ENCODE assay signal across 10 cellular contexts in genomic region chr22:38758276-38758945, GRCh38. TPM values are rescaled to one million over a fixed set of nuclear protein-coding genes. Genes with fewer than 3 reads are reported as not detected.
DNase-seq lines count a peak whose midpoint lies in the region; ATAC-seq and TF ChIP-seq lines count a peak whose summit lies in the region.
"Had no signal": no experiment of that assay in that cellular context is flagged by ENCODE, and none has a peak within 500 bp of the region (broad histone marks: within the 10 kb centered on the region; RNA-seq: fewer than 3 reads in every experiment).

No MANE protein-coding gene starts in this region.

- peaks cover 10% of the 10 kb centered on the region for H3K36me3 ChIP-seq in CD8-positive, alpha-beta memory T cell (ENCODE audit: insufficient read depth, low read length)
- H3K36me3 ChIP-seq in testis (ENCODE audit: low read depth, missing control alignments) (no peaks in the 10 kb centered on the region), heart right ventricle (peaks cover 0 to 3% (median 0%) of the 10 kb centered on the region in 9 donors)

- TF ChIP-seq CTCF in testis (IDR thresholded peaks at IDR 0.05) (no peak), coronary artery (IDR thresholded peaks at IDR 0.05) (no peak), heart right ventricle (IDR thresholded peaks at IDR 0.05) (no peak)

- intact Hi-C loops in testis (cut with DNase I; ENCODE audit: low total_unique reads) (loop anchor here (10.0 kb wide), 1 partner anchor 54 kb away; the partner anchor contains the start of genes GTPBP1 and JOSD1), heart right ventricle (cut with DNase I) (loop anchor here in 1 of 10 donors (10.0 kb wide), 1 partner anchor 54 kb away; the partner anchor contains the start of genes GTPBP1 and JOSD1)

- peaks cover 8 to 21% (median 16%) of the 10 kb centered on the region in 3 donors for H3K36me3 Mint-ChIP-seq in CD8-positive, alpha-beta memory T cell
- H3K36me3 Mint-ChIP-seq in T-helper 2 cell treated with Interferon-gamma antibody and Interleukin-4, amounts not matched to agents 5 μg/mL and 100 μg/mL, for 36 hours (ENCODE audit: low read depth): peaks cover 28% of the 10 kb centered on the region

- TF ChIP-seq POLR2A in testis (IDR thresholded peaks at IDR 0.05): no peak

- peak; percentile 27 to 90 (median 61) for DNase-seq in CD8-positive, alpha-beta memory T cell
- DNase-seq in T-helper 2 cell treated with Interferon-gamma antibody and Interleukin-4, amounts not matched to agents 5 μg/mL and 100 μg/mL, for 36 hours (ENCODE audit: low spot score): peak; percentile 78
- peak; percentile 78 for DNase-seq in activated naive CD4-positive, alpha-beta T cell treated with Interleukin-2 at 50 U/mL for 16 hours
- DNase-seq in stimulated activated CD4-positive, alpha-beta T cell treated with anti-CD3 and anti-CD28 coated beads, Interleukin-15, amount 100 ng/mL, for 1 hour (ENCODE audit: low read depth in 1 of 2, low spot score in 1 of 2): peak; percentile 41 to 62
- DNase-seq in H4 (ENCODE audit: low spot score): no peak
- no peak for DNase-seq in testis
- DNase-seq in coronary artery (ENCODE audit: low spot score): no peak
- DNase-seq in heart right ventricle: no peak
- DNase-seq: H7, NCI-H1048 had no signal

- peaks cover 39 to 44% (median 40%) of the 10 kb centered on the region in 3 donors for H3K4me1 Mint-ChIP-seq in CD8-positive, alpha-beta memory T cell
- H3K4me1 Mint-ChIP-seq in T-helper 2 cell treated with Interferon-gamma antibody and Interleukin-4, amounts not matched to agents 5 μg/mL and 100 μg/mL, for 36 hours (ENCODE audit: low read depth): peaks cover 29% of the 10 kb centered on the region

- H3K4me3 ChIP-seq in CD8-positive, alpha-beta memory T cell (ENCODE audit: low read length): no peak overlapping the region
- no peak overlapping the region for H3K4me3 ChIP-seq in testis
- H3K4me3 ChIP-seq in coronary artery: no peak overlapping the region
- H3K4me3 ChIP-seq in heart right ventricle: no peak overlapping the region

- CTCF ChIA-PET in CD8-positive, alpha-beta memory T cell (lab: Charles Lee): interaction anchor here (1.2 to 5.0 kb wide), 6 partner anchors 9 to 111 kb away, joined by 3 to 38 read pairs (median 7); partner anchors contain the start of gene GTPBP1

- H3K4me3 Mint-ChIP-seq in CD8-positive, alpha-beta memory T cell: peak overlapping the region; percentile 43 to 96 (median 78)
- H3K4me3 Mint-ChIP-seq in T-helper 2 cell treated with Interferon-gamma antibody and Interleukin-4, amounts not matched to agents 5 μg/mL and 100 μg/mL, for 36 hours: peak overlapping the region; percentile 96

- peak overlapping the region; percentile 79 to 98 (median 93) for H3K27ac Mint-ChIP-seq in CD8-positive, alpha-beta memory T cell
- peak overlapping the region; percentile 82 for H3K27ac Mint-ChIP-seq in T-helper 2 cell treated with Interferon-gamma antibody and Interleukin-4, amounts not matched to agents 5 μg/mL and 100 μg/mL, for 36 hours

- H3K27me3 ChIP-seq in CD8-positive, alpha-beta memory T cell (ENCODE audit: insufficient read depth, low read length, poor library complexity, severe bottlenecking): no peaks in the 10 kb centered on the region
- H3K27me3 ChIP-seq in testis (no peaks in the 10 kb centered on the region), heart right ventricle (no peaks in the 10 kb centered on the region)

- no peaks in the 10 kb centered on the region for H3K27me3 Mint-ChIP-seq in CD8-positive, alpha-beta memory T cell
- no peaks in the 10 kb centered on the region for H3K27me3 Mint-ChIP-seq in T-helper 2 cell treated with Interferon-gamma antibody and Interleukin-4, amounts not matched to agents 5 μg/mL and 100 μg/mL, for 36 hours (ENCODE audit: low read depth)

- no peaks in the 10 kb centered on the region for H3K9me3 ChIP-seq in CD8-positive, alpha-beta memory T cell (ENCODE audit: low read length)
- H3K9me3 ChIP-seq in testis (no peaks in the 10 kb centered on the region), heart right ventricle (no peaks in the 10 kb centered on the region)

- H3K9me3 Mint-ChIP-seq in CD8-positive, alpha-beta memory T cell: peaks cover 0 to 2% (median 0%) of the 10 kb centered on the region in 5 donors
- H3K9me3 Mint-ChIP-seq in T-helper 2 cell treated with Interferon-gamma antibody and Interleukin-4, amounts not matched to agents 5 μg/mL and 100 μg/mL, for 36 hours: no peaks in the 10 kb centered on the region

- no peak for ATAC-seq in heart right ventricle

- WGBS in testis, 2 donors: 87 to 88% methylated on average over 7 to 15 of the region's 16 CpGs
- 70 to 74% methylated on average over 16 of the region's 16 CpGs for WGBS in heart right ventricle, 2 donors

- POLR2A ChIA-PET in CD8-positive, alpha-beta memory T cell (lab: Charles Lee): interaction anchor here (0.6 to 2.8 kb wide), 5 partner anchors 11 to 298 kb away, joined by 3 to 16 read pairs (median 4); no protein-coding TSS in a partner anchor

- H3K27ac ChIP-seq in CD8-positive, alpha-beta memory T cell (ENCODE audit: low read depth, low read length): no peak overlapping the region
- H3K27ac ChIP-seq in testis (no peak overlapping the region), coronary artery (no peak overlapping the region), heart right ventricle (no peak overlapping the region)

- H3K4me1 ChIP-seq in CD8-positive, alpha-beta memory T cell (ENCODE audit: insufficient read depth, low read length): peaks cover 35% of the 10 kb centered on the region
- H3K4me1 ChIP-seq in testis (peaks cover 26% of the 10 kb centered on the region), heart right ventricle (peaks cover 2 to 40% (median 24%) of the 10 kb centered on the region in 9 donors)

RNA-seq across cellular contexts. Expression of gene SUN2, which starts 2.6 kb away (rescaled TPM):
- total RNA-seq in CD8-positive, alpha-beta memory T cell: 100 to 1,000 TPM; 168 to 185 TPM
- polyA plus RNA-seq in CD8-positive, alpha-beta memory T cell: 753 TPM
- 42.0 and 57.2 TPM in 2 replicates for total RNA-seq in H4 (2014; rRNA removed; shearing (Covaris generic))
- total RNA-seq in testis (100 to 1,000 TPM; 295 to 331 TPM), heart right ventricle (100 to 1,000 TPM in 5 of 10 donors, 10 to 100 TPM in 5; 70.2 to 178 (median 97.2) TPM)
- polyA plus RNA-seq in testis (ENCODE audit: insufficient read depth, low read depth, low replicate concordance) (90.8 TPM), heart right ventricle (100 to 1,000 TPM in 1 of 2 donors, 10 to 100 TPM in 1; 38.6 to 112 TPM)

RNA-seq across cellular contexts. Expression of gene DNAL4, which starts 35.5 kb away (rescaled TPM):
- total RNA-seq in CD8-positive, alpha-beta memory T cell: 1 to 10 TPM; 9.1 to 9.6 TPM
- 12.3 TPM for polyA plus RNA-seq in CD8-positive, alpha-beta memory T cell
- total RNA-seq in H4 (2014; rRNA removed; shearing (Covaris generic)): 6.4 and 6.6 TPM in 2 replicates
- total RNA-seq in testis: 10 to 100 TPM; 54.4 to 76.8 TPM
- 107 TPM for polyA plus RNA-seq in testis (ENCODE audit: insufficient read depth, low read depth, low replicate concordance)
- 10 to 100 TPM in 4 of 10 donors, 1 to 10 TPM in 6; 8.3 to 11.7 (median 9.9) TPM for total RNA-seq in heart right ventricle
- 10 to 100 TPM in 1 of 2 donors, 1 to 10 TPM in 1; 7.7 to 10.7 TPM for polyA plus RNA-seq in heart right ventricle

RNA-seq across cellular contexts. Expression of gene GTPBP1, which starts 52.7 kb away (rescaled TPM):
- 10 to 100 TPM; 62.7 to 63.7 TPM for total RNA-seq in CD8-positive, alpha-beta memory T cell
- polyA plus RNA-seq in CD8-positive, alpha-beta memory T cell: 28.2 TPM
- 12.1 and 12.9 TPM in 2 replicates for total RNA-seq in H4 (2014; rRNA removed; shearing (Covaris generic))
- total RNA-seq in testis: 10 to 100 TPM; 81.5 to 89.8 TPM
- polyA plus RNA-seq in testis (ENCODE audit: insufficient read depth, low read depth, low replicate concordance): 53.1 TPM
- 10 to 100 TPM; 23.0 to 53.2 (median 34.2) TPM for total RNA-seq in heart right ventricle
- 10 to 100 TPM; 13.5 to 18.4 TPM for polyA plus RNA-seq in heart right ventricle

RNA-seq across cellular contexts. Expression of gene JOSD1, which starts 57.7 kb away (rescaled TPM):
- 10 to 100 TPM; 86.0 to 96.4 TPM for total RNA-seq in CD8-positive, alpha-beta memory T cell
- 9.3 TPM for polyA plus RNA-seq in CD8-positive, alpha-beta memory T cell
- 40.7 and 52.1 TPM in 2 replicates for total RNA-seq in H4 (2014; rRNA removed; shearing (Covaris generic))
- total RNA-seq in testis (10 to 100 TPM; 70.3 to 91.0 TPM), heart right ventricle (10 to 100 TPM; 13.7 to 37.3 (median 21.8) TPM)
- polyA plus RNA-seq in testis (ENCODE audit: insufficient read depth, low read depth, low replicate concordance) (40.9 TPM), heart right ventricle (10 to 100 TPM in 1 of 2 donors, 1 to 10 TPM in 1; 9.6 to 24.2 TPM)

Comparison
In these comparisons a context has a peak if more than half of its experiments do, and no peak if none do; other contexts are left out.
1. DNase-seq: peak in CD8-positive, alpha-beta memory T cell (5 of 5), T-helper 2 cell treated with Interferon-gamma antibody and Interleukin-4, amounts not matched to agents 5 μg/mL and 100 μg/mL, for 36 hours (single experiment), activated naive CD4-positive, alpha-beta T cell treated with Interleukin-2 at 50 U/mL for 16 hours (single experiment) and stimulated activated CD4-positive, alpha-beta T cell treated with anti-CD3 and anti-CD28 coated beads, Interleukin-15, amount 100 ng/mL, for 1 hour (2 of 2); none in H4 (single experiment), testis (single experiment), coronary artery (single experiment) and heart right ventricle (0 of 2).